In the genomic region with DNA sequence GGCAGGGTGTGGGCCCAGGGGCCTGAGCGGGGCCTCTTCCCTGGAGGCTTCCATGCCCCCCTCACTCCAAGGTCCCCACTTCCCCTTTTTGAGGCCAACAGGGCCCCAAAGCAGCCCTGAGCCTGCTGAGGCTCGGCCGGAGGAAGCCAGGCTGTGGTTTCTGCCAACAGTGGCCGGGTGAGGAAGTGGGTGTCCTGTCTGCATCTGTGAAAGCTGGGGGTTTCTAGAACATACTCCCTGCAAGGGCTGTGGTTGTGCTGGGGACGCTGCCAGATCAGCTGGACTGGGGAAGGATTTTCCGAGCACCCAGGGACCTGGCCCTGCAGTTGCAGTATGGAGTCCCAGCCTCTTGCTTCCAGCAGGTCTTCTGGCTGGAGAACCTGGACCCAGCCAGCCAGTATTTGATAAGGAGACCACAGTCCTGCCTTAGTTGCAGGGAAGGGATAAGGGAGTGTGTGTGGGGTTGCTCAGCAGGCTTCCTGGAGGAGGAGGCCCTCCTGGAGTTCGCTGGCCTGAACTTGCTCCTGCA, we compare ENCODE assay signal across 1 cellular context.
TF ChIP-seq lines count a peak whose summit lies in the region.

No MANE protein-coding gene starts in this region.

TF ChIP-seq in K562, 482 proteins besides CTCF, POLR2A, EP300 and RAD21 (continued from another document and continues in another):
- TF ChIP-seq, protein P1, sequence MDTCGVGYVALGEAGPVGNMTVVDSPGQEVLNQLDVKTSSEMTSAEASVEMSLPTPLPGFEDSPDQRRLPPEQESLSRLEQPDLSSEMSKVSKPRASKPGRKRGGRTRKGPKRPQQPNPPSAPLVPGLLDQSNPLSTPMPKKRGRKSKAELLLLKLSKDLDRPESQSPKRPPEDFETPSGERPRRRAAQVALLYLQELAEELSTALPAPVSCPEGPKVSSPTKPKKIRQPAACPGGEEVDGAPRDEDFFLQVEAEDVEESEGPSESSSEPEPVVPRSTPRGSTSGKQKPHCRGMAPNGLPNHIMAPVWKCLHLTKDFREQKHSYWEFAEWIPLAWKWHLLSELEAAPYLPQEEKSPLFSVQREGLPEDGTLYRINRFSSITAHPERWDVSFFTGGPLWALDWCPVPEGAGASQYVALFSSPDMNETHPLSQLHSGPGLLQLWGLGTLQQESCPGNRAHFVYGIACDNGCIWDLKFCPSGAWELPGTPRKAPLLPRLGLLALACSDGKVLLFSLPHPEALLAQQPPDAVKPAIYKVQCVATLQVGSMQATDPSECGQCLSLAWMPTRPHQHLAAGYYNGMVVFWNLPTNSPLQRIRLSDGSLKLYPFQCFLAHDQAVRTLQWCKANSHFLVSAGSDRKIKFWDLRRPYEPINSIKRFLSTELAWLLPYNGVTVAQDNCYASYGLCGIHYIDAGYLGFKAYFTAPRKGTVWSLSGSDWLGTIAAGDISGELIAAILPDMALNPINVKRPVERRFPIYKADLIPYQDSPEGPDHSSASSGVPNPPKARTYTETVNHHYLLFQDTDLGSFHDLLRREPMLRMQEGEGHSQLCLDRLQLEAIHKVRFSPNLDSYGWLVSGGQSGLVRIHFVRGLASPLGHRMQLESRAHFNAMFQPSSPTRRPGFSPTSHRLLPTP (IDR thresholded peaks at IDR 0.05; ENCODE audit: borderline replicate concordance, extremely low read depth, insufficient read length), result peak; percentile 25
- TF ChIP-seq, protein P2, sequence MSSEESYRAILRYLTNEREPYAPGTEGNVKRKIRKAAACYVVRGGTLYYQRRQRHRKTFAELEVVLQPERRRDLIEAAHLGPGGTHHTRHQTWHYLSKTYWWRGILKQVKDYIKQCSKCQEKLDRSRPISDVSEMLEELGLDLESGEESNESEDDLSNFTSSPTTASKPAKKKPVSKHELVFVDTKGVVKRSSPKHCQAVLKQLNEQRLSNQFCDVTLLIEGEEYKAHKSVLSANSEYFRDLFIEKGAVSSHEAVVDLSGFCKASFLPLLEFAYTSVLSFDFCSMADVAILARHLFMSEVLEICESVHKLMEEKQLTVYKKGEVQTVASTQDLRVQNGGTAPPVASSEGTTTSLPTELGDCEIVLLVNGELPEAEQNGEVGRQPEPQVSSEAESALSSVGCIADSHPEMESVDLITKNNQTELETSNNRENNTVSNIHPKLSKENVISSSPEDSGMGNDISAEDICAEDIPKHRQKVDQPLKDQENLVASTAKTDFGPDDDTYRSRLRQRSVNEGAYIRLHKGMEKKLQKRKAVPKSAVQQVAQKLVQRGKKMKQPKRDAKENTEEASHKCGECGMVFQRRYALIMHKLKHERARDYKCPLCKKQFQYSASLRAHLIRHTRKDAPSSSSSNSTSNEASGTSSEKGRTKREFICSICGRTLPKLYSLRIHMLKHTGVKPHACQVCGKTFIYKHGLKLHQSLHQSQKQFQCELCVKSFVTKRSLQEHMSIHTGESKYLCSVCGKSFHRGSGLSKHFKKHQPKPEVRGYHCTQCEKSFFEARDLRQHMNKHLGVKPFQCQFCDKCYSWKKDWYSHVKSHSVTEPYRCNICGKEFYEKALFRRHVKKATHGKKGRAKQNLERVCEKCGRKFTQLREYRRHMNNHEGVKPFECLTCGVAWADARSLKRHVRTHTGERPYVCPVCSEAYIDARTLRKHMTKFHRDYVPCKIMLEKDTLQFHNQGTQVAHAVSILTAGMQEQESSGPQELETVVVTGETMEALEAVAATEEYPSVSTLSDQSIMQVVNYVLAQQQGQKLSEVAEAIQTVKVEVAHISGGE (CRISPR knock-in tag; IDR thresholded peaks at IDR 0.05), result peak in 2 of 3 experiments; percentile 13 to 77; a peak in 2 of 6 replicates
- peak; percentile 26; the same call in 1 of the 2 replicates for TF ChIP-seq E2F3 (CRISPR knock-in tag; IDR thresholded peaks at IDR 0.05)
- TF ChIP-seq CBX1 (IDR thresholded peaks at IDR 0.05; ENCODE audit: low read depth), result 0 out of 2 replicates have a peak, but pooled peaks have one; percentile 38
- no peak for TF ChIP-seq ZNF175 (CRISPR knock-in tag; IDR thresholded peaks at IDR 0.05; ENCODE audit: low read depth)
- TF ChIP-seq CBFA2T3 (IDR thresholded peaks at IDR 0.05), result 0 out of 2 replicates have a peak, but pooled peaks have one; percentile 6
- TF ChIP-seq, protein P3, sequence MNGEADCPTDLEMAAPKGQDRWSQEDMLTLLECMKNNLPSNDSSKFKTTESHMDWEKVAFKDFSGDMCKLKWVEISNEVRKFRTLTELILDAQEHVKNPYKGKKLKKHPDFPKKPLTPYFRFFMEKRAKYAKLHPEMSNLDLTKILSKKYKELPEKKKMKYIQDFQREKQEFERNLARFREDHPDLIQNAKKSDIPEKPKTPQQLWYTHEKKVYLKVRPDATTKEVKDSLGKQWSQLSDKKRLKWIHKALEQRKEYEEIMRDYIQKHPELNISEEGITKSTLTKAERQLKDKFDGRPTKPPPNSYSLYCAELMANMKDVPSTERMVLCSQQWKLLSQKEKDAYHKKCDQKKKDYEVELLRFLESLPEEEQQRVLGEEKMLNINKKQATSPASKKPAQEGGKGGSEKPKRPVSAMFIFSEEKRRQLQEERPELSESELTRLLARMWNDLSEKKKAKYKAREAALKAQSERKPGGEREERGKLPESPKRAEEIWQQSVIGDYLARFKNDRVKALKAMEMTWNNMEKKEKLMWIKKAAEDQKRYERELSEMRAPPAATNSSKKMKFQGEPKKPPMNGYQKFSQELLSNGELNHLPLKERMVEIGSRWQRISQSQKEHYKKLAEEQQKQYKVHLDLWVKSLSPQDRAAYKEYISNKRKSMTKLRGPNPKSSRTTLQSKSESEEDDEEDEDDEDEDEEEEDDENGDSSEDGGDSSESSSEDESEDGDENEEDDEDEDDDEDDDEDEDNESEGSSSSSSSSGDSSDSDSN (IDR thresholded peaks at IDR 0.05; ENCODE audit: borderline replicate concordance in 1 of 2, low read depth in 2 of 2, low read length in 2 of 2), result peak in 1 of 2 experiments; percentile 52; a peak in 1 of 4 replicates
- no peak for TF ChIP-seq EHMT2 (IDR thresholded peaks at IDR 0.05)
- peak; percentile 100 for TF ChIP-seq SPI1 (IDR thresholded peaks at IDR 0.05; ENCODE audit: borderline replicate concordance, low read depth, low read length)
- 0 out of 2 replicates have a peak, but pooled peaks have one; percentile 16 for TF ChIP-seq POLR2G (IDR thresholded peaks at IDR 0.05; ENCODE audit: low read depth, low read length)
- TF ChIP-seq RBM14 (IDR thresholded peaks at IDR 0.05; ENCODE audit: borderline replicate concordance, insufficient read depth, low read depth, low read length), result no peak
- peak; percentile 36; the same call in 1 of the 2 replicates for TF ChIP-seq MYNN (IDR thresholded peaks at IDR 0.05)
- TF ChIP-seq MYNN (CRISPR knock-in tag; IDR thresholded peaks at IDR 0.05), result no peak
- TF ChIP-seq CTBP1 (IDR thresholded peaks at IDR 0.05; ENCODE audit: borderline replicate concordance), result peak; percentile 31; the same call in 1 of the 2 replicates
- no peak for TF ChIP-seq FOXA1 (IDR thresholded peaks at IDR 0.05; ENCODE audit: borderline replicate concordance)
- peak; percentile 20; the same call in 1 of the 2 replicates for TF ChIP-seq ARID1B (IDR thresholded peaks at IDR 0.05)
- TF ChIP-seq TRIM28 (IDR thresholded peaks at IDR 0.05), result no peak
- peak; percentile 27 for TF ChIP-seq HMGN3 (IDR thresholded peaks at IDR 0.05; ENCODE audit: borderline replicate concordance, extremely low read depth, insufficient read length, low read depth, low read length)
- peak; percentile 45 to 56; a peak in 2 of 4 replicates for TF ChIP-seq MAZ (CRISPR knock-in tag; conservative IDR thresholded peaks at IDR 0.05 in 1 of 2, IDR thresholded peaks at IDR 0.05 in 1 of 2)
- TF ChIP-seq RBFOX2 (IDR thresholded peaks at IDR 0.05; ENCODE audit: low read depth, low read length), result 0 out of 2 replicates have a peak, but pooled peaks have one; percentile 34
- 0 out of 2 replicates have a peak, but pooled peaks have one; percentile 11 for TF ChIP-seq MBD2 (IDR thresholded peaks at IDR 0.05; ENCODE audit: borderline replicate concordance, low read depth)
- TF ChIP-seq MEF2A (IDR thresholded peaks at IDR 0.05; ENCODE audit: control insufficient read depth, low read depth, low read length), result no peak
- peak; percentile 62; the same call in 1 of the 2 replicates for TF ChIP-seq SMARCE1 (IDR thresholded peaks at IDR 0.05)
- TF ChIP-seq PHTF2 (CRISPR knock-in tag; IDR thresholded peaks at IDR 0.05), result no peak
- no peak for TF ChIP-seq ZNF408 (CRISPR knock-in tag; IDR thresholded peaks at IDR 0.05; ENCODE audit: low read depth)
- TF ChIP-seq CBFA2T2 (conservative IDR thresholded peaks at IDR 0.05), result no peak
- TF ChIP-seq CC2D1A (IDR thresholded peaks at IDR 0.05), result no peak
- TF ChIP-seq ZBTB17 (CRISPR knock-in tag; IDR thresholded peaks at IDR 0.05), result peak; percentile 42; the same call in 1 of the 2 replicates
- TF ChIP-seq, protein P4, sequence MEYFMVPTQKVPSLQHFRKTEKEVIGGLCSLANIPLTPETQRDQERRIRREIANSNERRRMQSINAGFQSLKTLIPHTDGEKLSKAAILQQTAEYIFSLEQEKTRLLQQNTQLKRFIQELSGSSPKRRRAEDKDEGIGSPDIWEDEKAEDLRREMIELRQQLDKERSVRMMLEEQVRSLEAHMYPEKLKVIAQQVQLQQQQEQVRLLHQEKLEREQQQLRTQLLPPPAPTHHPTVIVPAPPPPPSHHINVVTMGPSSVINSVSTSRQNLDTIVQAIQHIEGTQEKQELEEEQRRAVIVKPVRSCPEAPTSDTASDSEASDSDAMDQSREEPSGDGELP (CRISPR knock-in tag; IDR thresholded peaks at IDR 0.05; ENCODE audit: borderline replicate concordance), result peak; percentile 86
- no peak for TF ChIP-seq POLR2H (tag; IDR thresholded peaks at IDR 0.05; ENCODE audit: low read depth)
- TF ChIP-seq NELFE (IDR thresholded peaks at IDR 0.05; ENCODE audit: insufficient read depth, insufficient read length), result no peak
- TF ChIP-seq, protein P5, sequence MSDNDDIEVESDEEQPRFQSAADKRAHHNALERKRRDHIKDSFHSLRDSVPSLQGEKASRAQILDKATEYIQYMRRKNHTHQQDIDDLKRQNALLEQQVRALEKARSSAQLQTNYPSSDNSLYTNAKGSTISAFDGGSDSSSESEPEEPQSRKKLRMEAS (CRISPR knock-in tag; IDR thresholded peaks at IDR 0.05), result peak; percentile 47
- no peak for TF ChIP-seq NFXL1 (CRISPR knock-in tag; IDR thresholded peaks at IDR 0.05)
- TF ChIP-seq POLR2AphosphoS5 (IDR thresholded peaks at IDR 0.05; ENCODE audit: control insufficient read depth, insufficient read depth, low read depth, low read length), result no peak
- TF ChIP-seq RFX1 (IDR thresholded peaks at IDR 0.05), result no peak
- no peak for TF ChIP-seq PURB (CRISPR knock-in tag; IDR thresholded peaks at IDR 0.05; ENCODE audit: low read depth)
- 0 out of 2 replicates have a peak, but pooled peaks have one; percentile 15 for TF ChIP-seq BHLHE40 (IDR thresholded peaks at IDR 0.05; ENCODE audit: low read length)
- no peak for TF ChIP-seq RHOXF2B (CRISPR knock-in tag; conservative IDR thresholded peaks at IDR 0.05)
- peak; percentile 61 for TF ChIP-seq ZFX (CRISPR knock-in tag; IDR thresholded peaks at IDR 0.05)
- TF ChIP-seq, protein P6, sequence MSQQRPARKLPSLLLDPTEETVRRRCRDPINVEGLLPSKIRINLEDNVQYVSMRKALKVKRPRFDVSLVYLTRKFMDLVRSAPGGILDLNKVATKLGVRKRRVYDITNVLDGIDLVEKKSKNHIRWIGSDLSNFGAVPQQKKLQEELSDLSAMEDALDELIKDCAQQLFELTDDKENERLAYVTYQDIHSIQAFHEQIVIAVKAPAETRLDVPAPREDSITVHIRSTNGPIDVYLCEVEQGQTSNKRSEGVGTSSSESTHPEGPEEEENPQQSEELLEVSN (IDR thresholded peaks at IDR 0.05; ENCODE audit: borderline replicate concordance in 1 of 2, extremely low read depth in 1 of 2, insufficient read depth in 1 of 2, insufficient read length in 1 of 2, low read depth in 1 of 2, low read length in 1 of 2, poor library complexity in 1 of 2, severe bottlenecking in 1 of 2), result no peak
- TF ChIP-seq, protein P7, sequence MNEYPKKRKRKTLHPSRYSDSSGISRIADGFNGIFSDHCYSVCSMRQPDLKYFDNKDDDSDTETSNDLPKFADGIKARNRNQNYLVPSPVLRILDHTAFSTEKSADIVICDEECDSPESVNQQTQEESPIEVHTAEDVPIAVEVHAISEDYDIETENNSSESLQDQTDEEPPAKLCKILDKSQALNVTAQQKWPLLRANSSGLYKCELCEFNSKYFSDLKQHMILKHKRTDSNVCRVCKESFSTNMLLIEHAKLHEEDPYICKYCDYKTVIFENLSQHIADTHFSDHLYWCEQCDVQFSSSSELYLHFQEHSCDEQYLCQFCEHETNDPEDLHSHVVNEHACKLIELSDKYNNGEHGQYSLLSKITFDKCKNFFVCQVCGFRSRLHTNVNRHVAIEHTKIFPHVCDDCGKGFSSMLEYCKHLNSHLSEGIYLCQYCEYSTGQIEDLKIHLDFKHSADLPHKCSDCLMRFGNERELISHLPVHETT (CRISPR knock-in tag; conservative IDR thresholded peaks at IDR 0.05 in 1 of 2, IDR thresholded peaks at IDR 0.05 in 1 of 2), result 0 out of 4 replicates have a peak, but pooled peaks of 1 of the 2 experiments have one; percentile 39
- TF ChIP-seq, protein P8, sequence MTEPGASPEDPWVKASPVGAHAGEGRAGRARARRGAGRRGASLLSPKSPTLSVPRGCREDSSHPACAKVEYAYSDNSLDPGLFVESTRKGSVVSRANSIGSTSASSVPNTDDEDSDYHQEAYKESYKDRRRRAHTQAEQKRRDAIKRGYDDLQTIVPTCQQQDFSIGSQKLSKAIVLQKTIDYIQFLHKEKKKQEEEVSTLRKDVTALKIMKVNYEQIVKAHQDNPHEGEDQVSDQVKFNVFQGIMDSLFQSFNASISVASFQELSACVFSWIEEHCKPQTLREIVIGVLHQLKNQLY (CRISPR knock-in tag; conservative IDR thresholded peaks at IDR 0.05), result no peak
- no peak for TF ChIP-seq FOXM1 (IDR thresholded peaks at IDR 0.05; ENCODE audit: low read depth)
- TF ChIP-seq FOXM1 (CRISPR knock-in tag; IDR thresholded peaks at IDR 0.05; ENCODE audit: low read depth), result no peak
- TF ChIP-seq ZNF436 (CRISPR knock-in tag; IDR thresholded peaks at IDR 0.05), result peak; percentile 89
- TF ChIP-seq HDAC2 (IDR thresholded peaks at IDR 0.05), result no peak
- TF ChIP-seq NR1H2 (CRISPR knock-in tag; IDR thresholded peaks at IDR 0.05), result no peak
- TF ChIP-seq SMC3 (conservative IDR thresholded peaks at IDR 0.05; ENCODE audit: insufficient read depth, low read depth, low read length), result no peak
- TF ChIP-seq ZNF766 (CRISPR knock-in tag; conservative IDR thresholded peaks at IDR 0.05), result 0 out of 2 replicates have a peak, but pooled peaks have one; percentile 69
- no peak for TF ChIP-seq ZNF263 (CRISPR knock-in tag; IDR thresholded peaks at IDR 0.05; ENCODE audit: borderline replicate concordance)
- peak; percentile 53; the same call in 1 of the 2 replicates for TF ChIP-seq ZBTB7A (IDR thresholded peaks at IDR 0.05; ENCODE audit: borderline replicate concordance, control insufficient read depth, low read depth, low read length)
- TF ChIP-seq ZNF124 (CRISPR knock-in tag; IDR thresholded peaks at IDR 0.05), result no peak
- TF ChIP-seq RNF2 (IDR thresholded peaks at IDR 0.05), result peak; percentile 46; the same call in 1 of the 2 replicates
- TF ChIP-seq TEAD1 (CRISPR knock-in tag; IDR thresholded peaks at IDR 0.05), result no peak
- no peak for TF ChIP-seq MCM7 (IDR thresholded peaks at IDR 0.05)
- TF ChIP-seq KLF1 (tag; IDR thresholded peaks at IDR 0.05), result no peak
